In the genomic region with DNA sequence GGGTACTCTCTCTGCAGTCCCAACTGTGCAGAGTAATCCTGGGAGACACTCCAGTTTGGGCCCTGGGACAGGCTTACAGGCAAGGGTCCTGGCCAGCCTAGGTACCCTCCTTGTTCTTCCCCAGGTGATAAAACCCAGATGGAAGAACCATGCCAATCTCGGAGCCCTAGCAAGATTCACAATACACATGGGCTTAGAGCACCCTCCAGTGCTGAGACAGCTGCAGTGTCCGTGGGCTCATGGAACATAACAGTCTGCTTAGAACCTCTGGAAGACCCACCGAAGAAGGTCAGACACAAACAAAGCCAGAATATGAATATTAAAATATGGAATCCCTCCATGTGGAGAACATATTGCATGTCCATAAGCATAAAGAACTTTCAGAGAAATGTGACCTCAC, we compare ENCODE assay signal across 15 cellular contexts.
DNase-seq lines count a peak whose midpoint lies in the region; ATAC-seq and TF ChIP-seq lines count a peak whose summit lies in the region.
"Had no signal": no experiment of that assay in that cellular context is flagged by ENCODE, and none has a peak within 500 bp of the region (broad histone marks: within the 10 kb centered on the region; RNA-seq: fewer than 3 reads in every experiment).

No MANE protein-coding gene starts in this region.

- no peaks in the 10 kb centered on the region for H3K4me1 ChIP-seq in HCT116 (ENCODE audit: control insufficient read depth in 1 of 2, insufficient read depth in 2 of 2, low read length in 2 of 2)
- H3K4me1 ChIP-seq in aorta (ENCODE audit: control insufficient read depth in 1 of 2, insufficient read depth in 2 of 2, low read length in 2 of 2): no peaks in the 10 kb centered on the region
- no peaks in the 10 kb centered on the region for H3K4me1 ChIP-seq in Caco-2
- H3K4me1 ChIP-seq: gastrocnemius medialis, parathyroid adenoma had no signal

- H3K36me3 ChIP-seq in HCT116 (ENCODE audit: control insufficient read depth in 1 of 2, insufficient read depth in 2 of 2, low read length in 2 of 2): no peaks in the 10 kb centered on the region; a peak in 1 of 4 replicates
- H3K36me3 ChIP-seq in aorta (ENCODE audit: control insufficient read depth in 1 of 2, insufficient read depth in 2 of 2, low read length in 1 of 2): no peaks in the 10 kb centered on the region
- no peaks in the 10 kb centered on the region for H3K36me3 ChIP-seq in Caco-2 (ENCODE audit: control insufficient read depth, insufficient read depth, low read length)
- H3K36me3 ChIP-seq: gastrocnemius medialis had no signal

- in situ Hi-C loops in SK-MEL-5 (cut with HindIII; ENCODE audit: low pct_unique_long_range_greater_than_20kb, low sequenced_read_pairs): no loop called here

- TF ChIP-seq POLR2A in HCT116 (IDR thresholded peaks at IDR 0.05; ENCODE audit: borderline replicate concordance, extremely low read depth, insufficient read depth, insufficient read length): no peak

- H3K27ac ChIP-seq in HCT116 (ENCODE audit: low read depth, low read length) (no peak overlapping the region), aorta (ENCODE audit: low read depth in 1 of 2, low read length in 2 of 2) (no peak overlapping the region)
- H3K27ac ChIP-seq: gastrocnemius medialis, parathyroid adenoma had no signal

- 72 to 77% methylated on average over 3 of the region's 3 CpGs for WGBS in aorta, 2 donors

- no peak overlapping the region for H3K4me3 ChIP-seq in HCT116 (replicated peaks in 1 of 2; ENCODE audit: low read depth in 1 of 2, low read length in 2 of 2)
- H3K4me3 ChIP-seq in aorta (ENCODE audit: low read length in 2 of 2): no peak overlapping the region
- H3K4me3 ChIP-seq in Caco-2 (ENCODE audit: low read depth, low read length): no peak overlapping the region
- H3K4me3 ChIP-seq: gastrocnemius medialis had no signal

- no peaks in the 10 kb centered on the region for H3K9me2 ChIP-seq in HCT116 (ENCODE audit: insufficient read depth)

- no peak overlapping the region for H3K9ac ChIP-seq in HCT116 (ENCODE audit: low read length)
- H3K9ac ChIP-seq: parathyroid adenoma had no signal

- H3K36me3 Mint-ChIP-seq in Caco-2 (ENCODE audit: insufficient read depth, unreplicated experiment): no peaks in the 10 kb centered on the region
- H3K36me3 Mint-ChIP-seq: activated naive CD8-positive, alpha-beta T cell had no signal

- no peaks in the 10 kb centered on the region for H3K79me2 ChIP-seq in HCT116 (ENCODE audit: insufficient read depth, low read length)
- H3K79me2 ChIP-seq: parathyroid adenoma had no signal

- intact Hi-C loops in HCT116 (cut with micrococcal nuclease) (no loop called here), aorta (cut with DNase I) (no loop called here), Caco-2 (cut with micrococcal nuclease; ENCODE audit: unreplicated experiment) (no loop called here)

- no peaks in the 10 kb centered on the region for H3K27me3 ChIP-seq in HCT116 (ENCODE audit: insufficient read depth, low read length)
- H3K27me3 ChIP-seq in aorta (ENCODE audit: control insufficient read depth in 1 of 2, insufficient read depth in 2 of 2, low read length in 1 of 2): no peaks in the 10 kb centered on the region
- no peaks in the 10 kb centered on the region for H3K27me3 ChIP-seq in Caco-2 (replicated peaks; ENCODE audit: control insufficient read depth, insufficient read depth, low read length)
- H3K27me3 ChIP-seq: gastrocnemius medialis had no signal

- peak; percentile 55; the same call in 1 of the 2 replicates for ATAC-seq in HCT116
- peak; percentile 11 for ATAC-seq in aorta (ENCODE audit: low FRiP score)
- no peak for ATAC-seq in GM19467 (IDR thresholded peaks at IDR 0.05; ENCODE audit: unreplicated experiment)
- ATAC-seq: activated CD4-positive, alpha-beta T cell treated with anti-CD3 and anti-CD28 coated beads for 36 hours; gastrocnemius medialis; PC-3 had no signal

- BruUV-seq in HCT116 (replicated peaks; lab: Mats Ljungman, UMichigan) (no TSS peak), Caco-2 (replicated peaks; lab: Mats Ljungman, UMichigan) (no TSS peak)

- H3K27me3 Mint-ChIP-seq in Caco-2 (ENCODE audit: insufficient read depth, unreplicated experiment): peaks cover 4% of the 10 kb centered on the region
- H3K27me3 Mint-ChIP-seq: activated CD4-positive, alpha-beta T cell treated with anti-CD3 and anti-CD28 coated beads for 36 hours; activated naive CD8-positive, alpha-beta T cell had no signal

- no peaks in the 10 kb centered on the region for H3K9me3 Mint-ChIP-seq in Caco-2 (ENCODE audit: unreplicated experiment)

- no peak overlapping the region for H3K4me3 Mint-ChIP-seq in Caco-2 (ENCODE audit: unreplicated experiment)
- H3K4me3 Mint-ChIP-seq: activated CD4-positive, alpha-beta T cell treated with anti-CD3 and anti-CD28 coated beads for 36 hours; activated naive CD8-positive, alpha-beta T cell had no signal

- RAD21 ChIA-PET in HCT116 (lab: Charles Lee; ENCODE audit: low non-redundant PET in 1 of 2, low total read pairs in 2 of 2, uncharacterized antibody in 2 of 2, unreplicated experiment in 2 of 2): no interaction called here

- no peak overlapping the region for H3K27ac Mint-ChIP-seq in Caco-2 (ENCODE audit: unreplicated experiment)
- H3K27ac Mint-ChIP-seq: activated CD4-positive, alpha-beta T cell treated with anti-CD3 and anti-CD28 coated beads for 36 hours; activated naive CD8-positive, alpha-beta T cell had no signal

- H3K9me3 ChIP-seq in HCT116 (ENCODE audit: control insufficient read depth in 1 of 2, insufficient read depth in 1 of 2, low read depth in 1 of 2, low read length in 2 of 2) (no peaks in the 10 kb centered on the region), aorta (ENCODE audit: control insufficient read depth, low read length) (peaks cover 2% of the 10 kb centered on the region), Caco-2 (no peaks in the 10 kb centered on the region)
- H3K9me3 ChIP-seq: gastrocnemius medialis had no signal

- POLR2A ChIA-PET in HCT116 (lab: Charles Lee): no interaction called here
- POLR2A ChIA-PET in Caco-2 (lab: Charles Lee): no interaction called here

- peak; percentile 43 for TF ChIP-seq RAD21 in HCT116 (IDR thresholded peaks at IDR 0.05; ENCODE audit: low read depth)

- CTCF ChIA-PET in HCT116 (lab: Charles Lee): interaction anchor here (0.6 to 1.5 kb wide), 2 partner anchors 30 to 828 kb away, joined by 3 to 4 read pairs; no protein-coding TSS in a partner anchor
- CTCF ChIA-PET in Caco-2 (lab: Charles Lee): no interaction called here

- TF ChIP-seq CTCF in HCT116 (IDR thresholded peaks at IDR 0.05 in 2 of 3, conservative IDR thresholded peaks at IDR 0.05 in 1 of 3; ENCODE audit: borderline replicate concordance in 1 of 3, insufficient read depth in 1 of 3, low read depth in 2 of 3, low read length in 2 of 3) (peak in 2 of 3 experiments; percentile 30 to 43; a peak in 4 of 6 replicates), Caco-2 (IDR thresholded peaks at IDR 0.05; ENCODE audit: insufficient read depth in 1 of 2, low read depth in 1 of 2, low read length in 1 of 2, severe bottlenecking in 1 of 2, unreplicated experiment in 1 of 2) (peak in 1 of 2 experiments; percentile 22)

- H3K4me1 Mint-ChIP-seq in Caco-2 (ENCODE audit: low read depth, unreplicated experiment): no peaks in the 10 kb centered on the region
- H3K4me1 Mint-ChIP-seq: activated CD4-positive, alpha-beta T cell treated with anti-CD3 and anti-CD28 coated beads for 36 hours had no signal

- DNase-seq in NCI-H748 (lab: John Stamatoyannopoulos, UW; ENCODE audit: unreplicated experiment) (peak; percentile 54), NCI-H748 treated with DMSO at 0.1 percent for 48 hours (lab: John Stamatoyannopoulos, UW) (no peak), HCT116 (ENCODE audit: low read depth, low spot score) (no peak), SK-MEL-5 (ENCODE audit: low read depth, low spot score) (peak; percentile 55), aorta (no peak), Caco-2 (no peak)
- no peak for DNase-seq in stimulated activated CD4-positive, alpha-beta T cell treated with anti-CD3 and anti-CD28 coated beads, Interleukin-2, amount 100 ng/mL, for 24 hours
- DNase-seq: activated CD4-positive, alpha-beta T cell treated with anti-CD3 and anti-CD28 coated beads for 36 hours; Calu3; gastrocnemius medialis; PC-3; substantia nigra had no signal

- H3K4me2 ChIP-seq in HCT116 (ENCODE audit: low read length): no peak overlapping the region

- no peaks in the 10 kb centered on the region for H4K20me1 ChIP-seq in HCT116 (ENCODE audit: insufficient read depth)

- no peak overlapping the region for H2AFZ ChIP-seq in HCT116 (ENCODE audit: low read depth, low read length, poor library complexity, severe bottlenecking)
- H2AFZ ChIP-seq: parathyroid adenoma had no signal

TF ChIP-seq in HCT116, 20 proteins besides CTCF, POLR2A, EP300 and RAD21 (continues in another document):
- TF ChIP-seq ZFX (IDR thresholded peaks at IDR 0.05) (no peak), ZBTB33 (IDR thresholded peaks at IDR 0.05; ENCODE audit: extremely low read depth, insufficient replicate concordance, low read length) (no peak), FOSL1 (IDR thresholded peaks at IDR 0.05; ENCODE audit: low read depth) (no peak), JUND (IDR thresholded peaks at IDR 0.05) (no peak), EGR1 (IDR thresholded peaks at IDR 0.05; ENCODE audit: low read depth) (no peak), EZH2phosphoT487 (IDR thresholded peaks at IDR 0.05; ENCODE audit: borderline replicate concordance) (no peak), SRF (IDR thresholded peaks at IDR 0.05; ENCODE audit: low read depth) (no peak), ZNF274 (IDR thresholded peaks at IDR 0.05; ENCODE audit: low read depth, low read length) (no peak), TCF7L2 (IDR thresholded peaks at IDR 0.05; ENCODE audit: borderline replicate concordance, extremely low read depth, insufficient read depth, insufficient read length) (no peak)
- TF ChIP-seq, protein P1, sequence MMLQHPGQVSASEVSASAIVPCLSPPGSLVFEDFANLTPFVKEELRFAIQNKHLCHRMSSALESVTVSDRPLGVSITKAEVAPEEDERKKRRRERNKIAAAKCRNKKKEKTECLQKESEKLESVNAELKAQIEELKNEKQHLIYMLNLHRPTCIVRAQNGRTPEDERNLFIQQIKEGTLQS (IDR thresholded peaks at IDR 0.05): no peak

Comparison
In these comparisons a context has a peak if more than half of its experiments do, and no peak if none do; other contexts are left out.
1. DNase-seq: peak in NCI-H748 (single experiment) and SK-MEL-5 (single experiment); none in NCI-H748 treated with DMSO at 0.1 percent for 48 hours (single experiment), HCT116 (single experiment), aorta (0 of 2), Caco-2 (0 of 2) and stimulated activated CD4-positive, alpha-beta T cell treated with anti-CD3 and anti-CD28 coated beads, Interleukin-2, amount 100 ng/mL, for 24 hours (0 of 2).